In genomic region chr4:126520731-126521130, GRCh38 we compare ENCODE assay signal across 25 cellular contexts.
"Had no signal": no experiment of that assay in that cellular context is flagged by ENCODE, and none has a peak within 500 bp of the region (broad histone marks: within the 10 kb centered on the region; RNA-seq: fewer than 3 reads in every experiment).

No MANE protein-coding gene starts in this region.

- H3K4me3 ChIP-seq: colonic mucosa, coronary artery, dorsolateral prefrontal cortex, esophagus muscularis mucosa, esophagus squamous epithelium, gastrocnemius medialis, gastroesophageal sphincter, heart left ventricle, heart right ventricle, hepatocyte had no signal

- H3K4me2 ChIP-seq: hepatocyte had no signal

- H3K4me1 ChIP-seq: colonic mucosa, esophagus muscularis mucosa, esophagus squamous epithelium, foreskin keratinocyte, gastrocnemius medialis, gastroesophageal sphincter, heart left ventricle, heart right ventricle had no signal

- H3K36me3 ChIP-seq: colonic mucosa, esophagus muscularis mucosa, esophagus squamous epithelium, gastrocnemius medialis, gastroesophageal sphincter, heart left ventricle, heart right ventricle had no signal

- DNase-seq: colonic mucosa; cortex of kidney; dermis blood vessel endothelial cell; dorsolateral prefrontal cortex; effector CD4-positive, alpha-beta T cell; effector CD8-positive, alpha-beta T cell; effector memory CD4-positive, alpha-beta T cell; effector memory CD8-positive, alpha-beta T cell; endodermal cell; erythroblast; esophagus squamous epithelium; foreskin fibroblast; foreskin keratinocyte; foreskin melanocyte; gastrocnemius medialis; glutamatergic neuron; head of caudate nucleus; heart left ventricle; heart right ventricle had no signal

- H3K27ac ChIP-seq: colonic mucosa, coronary artery, dorsolateral prefrontal cortex, epithelial cell of prostate, esophagus muscularis mucosa, esophagus squamous epithelium, foreskin keratinocyte, gastrocnemius medialis, gastroesophageal sphincter, heart left ventricle, heart right ventricle, hepatocyte had no signal

- H3K27me3 ChIP-seq: colonic mucosa, dorsolateral prefrontal cortex, esophagus muscularis mucosa, esophagus squamous epithelium, foreskin keratinocyte, gastrocnemius medialis, gastroesophageal sphincter, heart left ventricle, heart right ventricle, hepatocyte had no signal

- H3K9me3 ChIP-seq: colonic mucosa, gastrocnemius medialis had no signal

- H2AFZ ChIP-seq: hepatocyte had no signal

- ATAC-seq: effector memory CD8-positive, alpha-beta T cell; esophagus mucosa; foreskin keratinocyte; gastrocnemius medialis; gastroesophageal sphincter; heart left ventricle; heart right ventricle had no signal

- H3K79me2 ChIP-seq: hepatocyte had no signal
